Comparison of ENCODE assay signal across 21 cellular contexts in genomic region chr1:1285618-1286311, GRCh38. TPM values are rescaled to one million over a fixed set of nuclear protein-coding genes. Genes with fewer than 3 reads are reported as not detected.
A peak's percentile ranks its signal among the peaks of the same experiment; 100 is the strongest.
DNase-seq lines count a peak whose midpoint lies in the region; ATAC-seq and TF ChIP-seq lines count a peak whose summit lies in the region.
"Had no signal": no experiment of that assay in that cellular context is flagged by ENCODE, and none has a peak within 500 bp of the region (broad histone marks: within the 10 kb centered on the region; RNA-seq: fewer than 3 reads in every experiment).

No MANE protein-coding gene starts in this region.

- peaks cover 18% of the 10 kb centered on the region for H3K4me1 ChIP-seq in mucosa of descending colon (ENCODE audit: low read depth)

- H3K27ac ChIP-seq in WERI-Rb-1, result peak overlapping the region; percentile 5; the same call in 1 of the 2 replicates
- H3K27ac ChIP-seq: brain microvascular endothelial cell, esophagus squamous epithelium, gastroesophageal sphincter, parathyroid adenoma, right lobe of liver, SJCRH30, suprapubic skin had no signal

- TF ChIP-seq CTCF in WERI-Rb-1 (IDR thresholded peaks at IDR 0.05; ENCODE audit: low read depth, low read length) (no peak), mucosa of descending colon (IDR thresholded peaks at IDR 0.05) (no peak)

- DNase-seq in NCI-H510A treated with DMSO at 0.1 percent for 48 hours (lab: John Stamatoyannopoulos, UW), result peak; percentile 31
- no peak for DNase-seq in NCI-H510A (lab: John Stamatoyannopoulos, UW)
- peak; percentile 7 for DNase-seq in WERI-Rb-1
- peak in 2 of 3 donors; percentile 45 to 62 for DNase-seq in mucosa of descending colon
- no peak for DNase-seq in NCI-H146 treated with DMSO at 0.1 percent for 48 hours (lab: John Stamatoyannopoulos, UW; ENCODE audit: unreplicated experiment)
- DNase-seq: activated CD4-positive, alpha-beta T cell treated with anti-CD3 and anti-CD28 coated beads, Interleukin-2, amount 10 ng/mL, durations not matched to agents 24 days and 14 days; brain microvascular endothelial cell; C1 segment of cervical spinal cord; effector memory CD4-positive, alpha-beta T cell; esophagus squamous epithelium; IMR-90; midbrain; NCI-H1436 treated with DMSO at 0.1 percent for 48 hours; NCI-H2171 treated with DMSO at 0.1 percent for 48 hours; SJCRH30; T-helper 1 cell had no signal

- H3K27me3 ChIP-seq in WERI-Rb-1 (ENCODE audit: insufficient read depth, low read depth, severe bottlenecking), result no peaks in the 10 kb centered on the region
- H3K27me3 ChIP-seq: brain microvascular endothelial cell, right lobe of liver, SJCRH30 had no signal

- no peaks in the 10 kb centered on the region for H3K9me3 ChIP-seq in WERI-Rb-1 (ENCODE audit: severe bottlenecking)
- H3K9me3 ChIP-seq in mucosa of descending colon, result no peaks in the 10 kb centered on the region
- H3K9me3 ChIP-seq: esophagus squamous epithelium, gastroesophageal sphincter, right lobe of liver, SJCRH30, suprapubic skin had no signal

- ATAC-seq in mucosa of descending colon (peak; percentile 36), HG02678 (IDR thresholded peaks at IDR 0.05; ENCODE audit: unreplicated experiment) (no peak)
- ATAC-seq: gastroesophageal sphincter, right lobe of liver had no signal

- intact Hi-C loops in mucosa of descending colon (cut with DNase I, micrococcal nuclease), result no loop called here

- H3K4me3 ChIP-seq in WERI-Rb-1 (ENCODE audit: low read depth, low read length) (no peak overlapping the region), mucosa of descending colon (no peak overlapping the region)
- H3K4me3 ChIP-seq: esophagus squamous epithelium, gastroesophageal sphincter, right lobe of liver, SJCRH30, suprapubic skin had no signal

- no peaks in the 10 kb centered on the region for H3K36me3 ChIP-seq in WERI-Rb-1
- no peaks in the 10 kb centered on the region for H3K36me3 ChIP-seq in mucosa of descending colon (ENCODE audit: low read depth)
- H3K36me3 ChIP-seq: brain microvascular endothelial cell, esophagus squamous epithelium, gastroesophageal sphincter, right lobe of liver, SJCRH30, suprapubic skin had no signal

RNA-seq across cellular contexts. Expression of gene SCNN1D, which starts 5.5 kb away (rescaled TPM):
- total RNA-seq in mucosa of descending colon, result 1 to 10 TPM; 3.5 to 5.4 (median 4.5) TPM

RNA-seq across cellular contexts. Expression of gene UBE2J2, which starts 12.1 kb away (rescaled TPM):
- total RNA-seq in mucosa of descending colon, result 10 to 100 TPM; 49.8 to 65.8 (median 61.1) TPM

RNA-seq across cellular contexts. Expression of gene ACAP3, which starts 22.0 kb away (rescaled TPM):
- 10 to 100 TPM; 42.1 to 76.9 (median 44.8) TPM for total RNA-seq in mucosa of descending colon

RNA-seq across cellular contexts. Expression of gene PUSL1, which starts 22.6 kb away (rescaled TPM):
- total RNA-seq in mucosa of descending colon, result 10 to 100 TPM; 12.4 to 15.9 (median 15.4) TPM

RNA-seq across cellular contexts. Expression of gene INTS11, which starts 38.7 kb away (rescaled TPM):
- total RNA-seq in mucosa of descending colon, result 100 to 1,000 TPM in 1 of 3 donors, 10 to 100 TPM in 2; 89.9 to 127 (median 95.5) TPM

Comparison
In these comparisons a context has a peak if more than half of its experiments do, and no peak if none do; other contexts are left out.
1. DNase-seq: peak in NCI-H510A treated with DMSO at 0.1 percent for 48 hours (single experiment), WERI-Rb-1 (single experiment) and mucosa of descending colon (2 of 3); none in NCI-H510A (single experiment) and NCI-H146 treated with DMSO at 0.1 percent for 48 hours (single experiment).